Comparison of ENCODE assay signal across 17 cellular contexts in genomic region chr6:5697508-5697907, GRCh38.
DNase-seq lines count a peak whose midpoint lies in the region; ATAC-seq, FAIRE-seq and TF ChIP-seq lines count a peak whose summit lies in the region.
"Had no signal": no experiment of that assay in that cellular context is flagged by ENCODE, and none has a peak within 500 bp of the region (broad histone marks: within the 10 kb centered on the region; RNA-seq: fewer than 3 reads in every experiment).

No MANE protein-coding gene starts in this region.

- peaks cover 7% of the 10 kb centered on the region for H3K4me1 Mint-ChIP-seq in T-helper 17 cell

- no peaks in the 10 kb centered on the region for H4K20me1 ChIP-seq in keratinocyte (ENCODE audit: control insufficient read depth, extremely low read depth, insufficient read depth, low read length)

- H3K27me3 Mint-ChIP-seq in T-helper 17 cell = no peaks in the 10 kb centered on the region
- H3K27me3 Mint-ChIP-seq: CD4-positive, alpha-beta memory T cell had no signal

- H3K9ac ChIP-seq in keratinocyte (ENCODE audit: control insufficient read depth, extremely low read depth, insufficient read depth, low read length) = no peak overlapping the region

- no peak overlapping the region for H3K27ac Mint-ChIP-seq in T-helper 17 cell
- H3K27ac Mint-ChIP-seq: CD4-positive, alpha-beta memory T cell; HFFc6 had no signal

- DNase-seq in RWPE2 (ENCODE audit: low spot score) = no peak
- DNase-seq in epithelial cell of esophagus (ENCODE audit: low read depth) = peak; percentile 58
- DNase-seq in keratinocyte (ENCODE audit: low read depth, low spot score) = no peak
- DNase-seq in stimulated activated naive CD8-positive, alpha-beta T cell treated with anti-CD3 and anti-CD28 coated beads, Interleukin-15, Interleukin-2, amounts not matched to agents 100 U/mL and 50 U/mL, for 24 hours = no peak
- no peak for DNase-seq in T-helper 17 cell
- DNase-seq in occipital lobe (lab: John Stamatoyannopoulos, UW) = no peak
- DNase-seq: BE2C; CD4-positive, alpha-beta memory T cell; DMS153; DMS79 treated with DMSO at 0.1 percent for 48 hours; GDM1; HCEC 1CT; HFFc6 had no signal

- dilution Hi-C loops in keratinocyte (cut with MboI; ENCODE audit: extremely low pct_ligation_motif_present, low sequenced_read_pairs) = no loop called here

- TF ChIP-seq CTCF in RWPE2 (IDR thresholded peaks at IDR 0.05; ENCODE audit: poor library complexity, severe bottlenecking) (no peak), epithelial cell of esophagus (IDR thresholded peaks at IDR 0.05; ENCODE audit: insufficient read depth, low read depth, low read length, missing control alignments) (no peak), keratinocyte (optimal IDR thresholded peaks at IDR 0.05 in 1 of 3, IDR thresholded peaks at IDR 0.05 in 1 of 3, conservative IDR thresholded peaks at IDR 0.05 in 1 of 3; ENCODE audit: extremely low read depth in 1 of 3, insufficient read depth in 2 of 3, low read length in 3 of 3) (no peak)

- H3K27ac ChIP-seq in RWPE2 (ENCODE audit: poor library complexity, severe bottlenecking) = peak overlapping the region; percentile 13
- peak overlapping the region; percentile 40 for H3K27ac ChIP-seq in keratinocyte (ENCODE audit: control insufficient read depth, insufficient read depth, low read length)
- H3K27ac ChIP-seq: A549, C4-2B had no signal

- no peak for FAIRE-seq in keratinocyte (lab: Jason Lieb, UNC)
- FAIRE-seq: A549, D721Med, GM12892 had no signal

- H3K36me3 Mint-ChIP-seq in T-helper 17 cell (ENCODE audit: low read depth) = peaks cover 4% of the 10 kb centered on the region

- H3K27me3 ChIP-seq in RWPE2 (ENCODE audit: insufficient read depth, poor library complexity, severe bottlenecking) = no peaks in the 10 kb centered on the region
- no peaks in the 10 kb centered on the region for H3K27me3 ChIP-seq in keratinocyte (ENCODE audit: control insufficient read depth, extremely low read depth, insufficient read depth, low read length)
- H3K27me3 ChIP-seq: BE2C had no signal

- no peaks in the 10 kb centered on the region for H3K36me3 ChIP-seq in RWPE2 (ENCODE audit: low read depth)
- no peaks in the 10 kb centered on the region for H3K36me3 ChIP-seq in keratinocyte (ENCODE audit: control insufficient read depth in 2 of 2, extremely low read depth in 1 of 2, insufficient read depth in 2 of 2, low read length in 2 of 2)
- H3K36me3 ChIP-seq: BE2C had no signal

- H3K9me3 ChIP-seq in RWPE2 (ENCODE audit: severe bottlenecking) = no peaks in the 10 kb centered on the region
- H3K9me3 ChIP-seq in keratinocyte (ENCODE audit: control insufficient read depth, low read depth, low read length) = peaks cover 6% of the 10 kb centered on the region
- no peaks in the 10 kb centered on the region for H3K9me3 ChIP-seq in T-helper 17 cell (ENCODE audit: control insufficient read depth, low read length, poor library complexity, severe bottlenecking)
- H3K9me3 ChIP-seq: A549, BE2C had no signal

- no peaks in the 10 kb centered on the region for H3K79me2 ChIP-seq in keratinocyte (ENCODE audit: control insufficient read depth, insufficient read depth, low read length)

- ATAC-seq in RWPE2 (ENCODE audit: low read depth) = peak; percentile 59; the same call in 2 of the 3 replicates
- ATAC-seq in stimulated activated naive CD8-positive, alpha-beta T cell treated with anti-CD3 and anti-CD28 coated beads, Interleukin-15, Interleukin-2, amounts not matched to agents 100 U/mL and 50 U/mL, for 24 hours = no peak
- ATAC-seq in T-helper 17 cell = no peak
- ATAC-seq: A549 had no signal

- H2AFZ ChIP-seq in keratinocyte (ENCODE audit: control insufficient read depth, low read length) = no peak overlapping the region

- no peak overlapping the region for H3K4me3 Mint-ChIP-seq in T-helper 17 cell
- H3K4me3 Mint-ChIP-seq: CD4-positive, alpha-beta memory T cell; HFFc6 had no signal

- H3K9me1 ChIP-seq in keratinocyte (ENCODE audit: control insufficient read depth, extremely low read depth, insufficient read depth, low read length) = no peaks in the 10 kb centered on the region

- H3K4me2 ChIP-seq in keratinocyte (ENCODE audit: control insufficient read depth, extremely low read depth, insufficient read depth, low read depth, low read length) = peak overlapping the region; percentile 5
- H3K4me2 ChIP-seq: A549 had no signal

- H3K4me3 ChIP-seq in RWPE2 (ENCODE audit: severe bottlenecking) (no peak overlapping the region), epithelial cell of esophagus (ENCODE audit: low read length) (no peak overlapping the region), keratinocyte (ENCODE audit: control insufficient read depth in 2 of 3, extremely low read depth in 1 of 3, insufficient read depth in 2 of 3, low read depth in 1 of 3, low read length in 3 of 3) (no peak overlapping the region)
- H3K4me3 ChIP-seq: A549 had no signal

- peaks cover 11% of the 10 kb centered on the region for H3K4me1 ChIP-seq in RWPE2 (ENCODE audit: insufficient read depth, poor library complexity, severe bottlenecking)
- H3K4me1 ChIP-seq in keratinocyte (ENCODE audit: control insufficient read depth, extremely low read depth, insufficient read depth, low read length) = peaks cover 7% of the 10 kb centered on the region
- H3K4me1 ChIP-seq: A549, BE2C had no signal
